In the genomic region with DNA sequence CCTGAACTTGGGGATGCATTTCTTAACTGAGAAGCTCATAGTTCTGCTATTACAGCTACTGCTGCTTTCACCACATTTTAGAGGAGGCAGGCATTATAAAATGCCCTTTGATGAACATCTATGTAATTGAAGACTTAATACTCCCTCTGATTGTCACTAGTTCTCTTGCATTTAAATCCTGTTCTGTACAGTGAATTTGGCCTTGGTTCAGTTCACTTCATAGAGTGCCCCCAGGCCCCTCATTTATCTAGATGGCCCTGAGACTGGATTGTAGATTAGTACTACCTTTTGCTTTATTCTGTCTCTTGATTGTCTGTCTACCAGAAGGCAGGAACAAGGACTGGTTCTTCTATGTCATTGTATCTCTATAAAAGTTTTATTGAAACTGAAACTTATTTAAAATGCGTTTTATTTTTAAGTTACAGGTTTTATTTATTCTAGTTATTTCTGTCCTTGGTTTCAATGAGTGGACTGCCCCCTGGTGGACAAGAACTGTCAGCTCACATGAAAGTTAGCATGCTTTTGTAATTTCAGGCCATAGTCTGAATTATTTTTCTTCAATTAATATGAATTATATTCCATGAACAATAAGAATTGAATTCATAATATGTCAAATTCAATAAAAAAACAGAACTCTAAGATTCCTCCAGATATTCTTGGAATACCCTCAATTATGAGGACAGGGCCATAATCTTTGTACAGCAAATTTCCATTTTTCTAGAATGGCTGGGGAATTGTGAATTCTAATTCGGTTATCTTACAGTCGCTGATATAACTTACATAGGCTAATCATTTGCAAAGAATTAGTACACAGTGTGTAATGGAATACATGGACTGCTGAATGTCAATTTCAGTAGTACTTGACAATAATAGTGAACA, we compare ENCODE assay signal across 7 cellular contexts. TPM values are rescaled to one million over a fixed set of nuclear protein-coding genes. Genes with fewer than 3 reads are reported as not detected.
DNase-seq lines count a peak whose midpoint lies in the region; ATAC-seq, FAIRE-seq and TF ChIP-seq lines count a peak whose summit lies in the region.

No MANE protein-coding gene starts in this region.

- H3K36me3 Mint-ChIP-seq in endodermal cell (ENCODE audit: low read depth), result no peaks in the 10 kb centered on the region

- DNase-seq in DND-41, result peak; percentile 47
- peak; percentile 15 for DNase-seq in HS-27A (ENCODE audit: low read depth)
- DNase-seq in SW 1271 (lab: John Stamatoyannopoulos, UW), result peak; percentile 16 to 35
- DNase-seq in endodermal cell, result peak; percentile 64
- DNase-seq in pancreas, result peak in 1 of 6 donors; percentile 51
- DNase-seq in DMS153 treated with DMSO at 0.1 percent for 48 hours (lab: John Stamatoyannopoulos, UW; ENCODE audit: unreplicated experiment), result no peak

- TF ChIP-seq CTCF in DND-41 (IDR thresholded peaks at IDR 0.05; ENCODE audit: borderline replicate concordance, extremely low read depth, low read length, poor library complexity, severe bottlenecking), result peak; percentile 82
- peak; percentile 97 for TF ChIP-seq CTCF in endodermal cell (conservative IDR thresholded peaks at IDR 0.05)
- TF ChIP-seq CTCF in pancreas (IDR thresholded peaks at IDR 0.05), result peak; percentile 80 to 87 (median 83)

- no peak overlapping the region for H3K27ac Mint-ChIP-seq in endodermal cell

- no peaks in the 10 kb centered on the region for H3K9me3 Mint-ChIP-seq in endodermal cell

- FAIRE-seq in pancreas (lab: Jason Lieb, UNC), result peak; percentile 96

- H3K27me3 Mint-ChIP-seq in endodermal cell (ENCODE audit: insufficient read depth), result peaks cover 85% of the 10 kb centered on the region

- H3K27ac ChIP-seq in DND-41 (ENCODE audit: low read length) (no peak overlapping the region), endodermal cell (ENCODE audit: low read depth, low read length) (no peak overlapping the region), pancreas (no peak overlapping the region)

- no peaks in the 10 kb centered on the region for H3K4me1 Mint-ChIP-seq in endodermal cell

- no peaks in the 10 kb centered on the region for H3K79me2 ChIP-seq in DND-41 (ENCODE audit: insufficient read depth, low read length)

- WGBS in endodermal cell (ENCODE audit: insufficient coverage in 1 of 2, insufficient read length in 1 of 2), 2 experiments, result 0% methylated on average over 3 of the region's 3 CpGs; no CpG with 5 or more reads in 1 of the 2 experiments
- 2 to 6% methylated on average over 3 of the region's 3 CpGs for WGBS in pancreas, 2 donors

- H3K4me1 ChIP-seq in DND-41 (ENCODE audit: insufficient read depth, low read length) (no peaks in the 10 kb centered on the region), endodermal cell (ENCODE audit: control insufficient read depth, insufficient read depth, low read length) (no peaks in the 10 kb centered on the region), pancreas (no peaks in the 10 kb centered on the region)

- H3K9ac ChIP-seq in DND-41 (ENCODE audit: low read depth, low read length) (no peak overlapping the region), endodermal cell (ENCODE audit: extremely low read depth, low read length, poor library complexity, severe bottlenecking) (no peak overlapping the region)

- H3K4me3 ChIP-seq in DND-41 (ENCODE audit: low read depth in 1 of 2, low read length in 2 of 2) (no peak overlapping the region), endodermal cell (ENCODE audit: low read length) (no peak overlapping the region), pancreas (no peak overlapping the region)

- H3K36me3 ChIP-seq in DND-41 (ENCODE audit: insufficient read depth, low read length), result no peaks in the 10 kb centered on the region
- no peaks in the 10 kb centered on the region for H3K36me3 ChIP-seq in endodermal cell (ENCODE audit: control insufficient read depth, insufficient read depth, low read length)
- no peaks in the 10 kb centered on the region for H3K36me3 ChIP-seq in pancreas

- H2AFZ ChIP-seq in DND-41 (ENCODE audit: low read depth, low read length), result no peak overlapping the region

- no peak overlapping the region for H3K4me2 ChIP-seq in DND-41 (ENCODE audit: insufficient read depth, low read length)

- H3K27me3 ChIP-seq in DND-41 (ENCODE audit: insufficient read depth, low read length, poor library complexity), result peaks cover 4% of the 10 kb centered on the region
- H3K27me3 ChIP-seq in endodermal cell (ENCODE audit: control insufficient read depth, insufficient read depth, low read length, poor library complexity, severe bottlenecking), result peaks cover 75% of the 10 kb centered on the region
- no peaks in the 10 kb centered on the region for H3K27me3 ChIP-seq in pancreas

- ATAC-seq in DND-41 (ENCODE audit: insufficient read depth, low read depth), result no peak
- ATAC-seq in pancreas, result peak in 2 of 4 donors; percentile 48 to 56
- ATAC-seq in GM18519 (IDR thresholded peaks at IDR 0.05; ENCODE audit: low FRiP score, unreplicated experiment), result no peak

- H3K9me3 ChIP-seq in DND-41 (ENCODE audit: insufficient read depth, low read length, severe bottlenecking) (no peaks in the 10 kb centered on the region), endodermal cell (ENCODE audit: control insufficient read depth, low read length) (no peaks in the 10 kb centered on the region), pancreas (no peaks in the 10 kb centered on the region)

- H3K4me3 Mint-ChIP-seq in endodermal cell, result no peak overlapping the region

- no peaks in the 10 kb centered on the region for H4K20me1 ChIP-seq in DND-41 (ENCODE audit: insufficient read depth, low read length)

- intact Hi-C loops in pancreas (cut with DNase I), result loop anchor here in 1 of 3 donors (10.0 kb wide), 1 partner anchor 603 kb away; no protein-coding TSS in a partner anchor

RNA-seq across cellular contexts. Expression of gene TMEM33, which starts 47.2 kb away (rescaled TPM):
- total RNA-seq in endodermal cell, result 10 to 100 TPM; 80.0 to 84.1 TPM
- polyA plus RNA-seq in endodermal cell (2013, experiment 1 of 2), result 46.6 TPM
- 46.2 TPM for polyA plus RNA-seq in endodermal cell (2013, experiment 2 of 2)
- total RNA-seq in pancreas, result 10 to 100 TPM; 12.6 to 31.4 (median 22.8) TPM
- 1 to 10 TPM; 4.2 to 7.2 TPM for polyA plus RNA-seq in pancreas
